In the genomic region with DNA sequence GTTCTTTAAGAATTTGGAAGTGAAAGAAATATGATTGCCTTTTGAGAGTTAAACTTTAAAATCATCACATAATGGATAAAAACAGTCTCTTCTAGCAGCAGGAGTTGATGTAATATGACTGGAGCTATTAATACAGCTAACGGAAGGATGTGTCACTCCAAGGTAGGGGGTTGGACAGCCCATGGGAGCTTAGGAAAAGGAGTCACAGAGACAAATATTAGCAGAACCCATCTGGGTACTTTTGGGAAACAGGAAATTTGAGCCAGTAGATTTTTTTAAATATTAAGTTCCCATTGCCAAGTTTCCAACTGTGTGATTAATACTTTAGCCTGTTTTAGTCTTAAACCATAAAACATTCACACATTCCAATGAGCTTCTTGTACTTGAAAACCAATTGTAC, we compare ENCODE assay signal across 1 cellular context.
TF ChIP-seq lines count a peak whose summit lies in the region.

No MANE protein-coding gene starts in this region.

TF ChIP-seq in HepG2, 621 proteins besides CTCF, POLR2A, EP300 and RAD21 (continued from another document):
- TF ChIP-seq, protein P1, sequence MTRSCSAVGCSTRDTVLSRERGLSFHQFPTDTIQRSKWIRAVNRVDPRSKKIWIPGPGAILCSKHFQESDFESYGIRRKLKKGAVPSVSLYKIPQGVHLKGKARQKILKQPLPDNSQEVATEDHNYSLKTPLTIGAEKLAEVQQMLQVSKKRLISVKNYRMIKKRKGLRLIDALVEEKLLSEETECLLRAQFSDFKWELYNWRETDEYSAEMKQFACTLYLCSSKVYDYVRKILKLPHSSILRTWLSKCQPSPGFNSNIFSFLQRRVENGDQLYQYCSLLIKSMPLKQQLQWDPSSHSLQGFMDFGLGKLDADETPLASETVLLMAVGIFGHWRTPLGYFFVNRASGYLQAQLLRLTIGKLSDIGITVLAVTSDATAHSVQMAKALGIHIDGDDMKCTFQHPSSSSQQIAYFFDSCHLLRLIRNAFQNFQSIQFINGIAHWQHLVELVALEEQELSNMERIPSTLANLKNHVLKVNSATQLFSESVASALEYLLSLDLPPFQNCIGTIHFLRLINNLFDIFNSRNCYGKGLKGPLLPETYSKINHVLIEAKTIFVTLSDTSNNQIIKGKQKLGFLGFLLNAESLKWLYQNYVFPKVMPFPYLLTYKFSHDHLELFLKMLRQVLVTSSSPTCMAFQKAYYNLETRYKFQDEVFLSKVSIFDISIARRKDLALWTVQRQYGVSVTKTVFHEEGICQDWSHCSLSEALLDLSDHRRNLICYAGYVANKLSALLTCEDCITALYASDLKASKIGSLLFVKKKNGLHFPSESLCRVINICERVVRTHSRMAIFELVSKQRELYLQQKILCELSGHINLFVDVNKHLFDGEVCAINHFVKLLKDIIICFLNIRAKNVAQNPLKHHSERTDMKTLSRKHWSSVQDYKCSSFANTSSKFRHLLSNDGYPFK (CRISPR knock-in tag; IDR thresholded peaks at IDR 0.05; ENCODE audit: borderline replicate concordance) = no peak
- TF ChIP-seq CCAR2 (optimal IDR thresholded peaks at IDR 0.05; ENCODE audit: low read depth, low read length) (no peak), ZNF629 (CRISPR knock-in tag; conservative IDR thresholded peaks at IDR 0.05) (no peak), ZNF577 (CRISPR knock-in tag; IDR thresholded peaks at IDR 0.05; ENCODE audit: borderline replicate concordance, low read depth) (no peak), PAWR (CRISPR knock-in tag; IDR thresholded peaks at IDR 0.05; ENCODE audit: borderline replicate concordance) (no peak), NKX3-1 (CRISPR knock-in tag; IDR thresholded peaks at IDR 0.05) (no peak)
